Comparison of ENCODE assay signal across 18 cellular contexts in genomic region chr14:104218361-104219180, GRCh38.
"Had no signal": no experiment of that assay in that cellular context is flagged by ENCODE, and none has a peak within 500 bp of the region (broad histone marks: within the 10 kb centered on the region; RNA-seq: fewer than 3 reads in every experiment).

No MANE protein-coding gene starts in this region.

- H3K27ac ChIP-seq: body of pancreas, colonic mucosa, foreskin keratinocyte, left lung had no signal

- H3K4me1 ChIP-seq: colonic mucosa, foreskin keratinocyte, left lung had no signal

- H3K27me3 ChIP-seq: body of pancreas, colonic mucosa, foreskin keratinocyte had no signal

- H3K4me3 ChIP-seq: body of pancreas, colonic mucosa, left lung had no signal

- H3K36me3 ChIP-seq: colonic mucosa, left lung had no signal

- H3K9me3 Mint-ChIP-seq: activated CD8-positive, alpha-beta T cell treated with anti-CD3 and anti-CD28 coated beads for 36 hours; activated T-helper 17 cell treated with anti-CD3 and anti-CD28 coated beads, Interleukin-2, amount 50 U/mL, for 72 hours; neural crest cell; stimulated activated naive B cell treated with anti-CD40 and anti-IgM and Interleukin-4, amounts not matched to agents 10 μg/mL and 1 μg/mL and 100 μg/mL, for 72 hours had no signal

- H3K4me3 Mint-ChIP-seq: activated CD4-positive, alpha-beta T cell treated with anti-CD3 and anti-CD28 coated beads, Interleukin-2, amount 10 ng/mL, durations not matched to agents 24 days and 14 days; activated CD8-positive, alpha-beta T cell treated with anti-CD3 and anti-CD28 coated beads for 36 hours; activated T-helper 17 cell treated with anti-CD3 and anti-CD28 coated beads, Interleukin-2, amount 50 U/mL, for 72 hours; memory B cell; naive B cell; neural crest cell; stimulated activated naive B cell treated with anti-CD40 and anti-IgM and Interleukin-4, amounts not matched to agents 10 μg/mL and 1 μg/mL and 100 μg/mL, for 72 hours had no signal

- H3K27me3 Mint-ChIP-seq: activated CD4-positive, alpha-beta T cell treated with anti-CD3 and anti-CD28 coated beads, Interleukin-2, amount 10 ng/mL, durations not matched to agents 24 days and 14 days; activated T-helper 17 cell treated with anti-CD3 and anti-CD28 coated beads, Interleukin-2, amount 50 U/mL, for 72 hours had no signal

- DNase-seq: activated CD4-positive, alpha-beta T cell treated with anti-CD3 and anti-CD28 coated beads, Interleukin-2, amount 10 ng/mL, durations not matched to agents 24 days and 14 days; activated CD8-positive, alpha-beta T cell treated with anti-CD3 and anti-CD28 coated beads for 36 hours; activated naive CD4-positive, alpha-beta T cell; activated T-cell treated with anti-CD3 and anti-CD28 coated beads, Interleukin-2, amount 50 U/mL, for 1 hour; body of pancreas; central memory CD4-positive, alpha-beta T cell; colonic mucosa; foreskin keratinocyte; hippocampal formation; islet precursor cell; naive B cell; stimulated activated naive B cell treated with anti-CD40 and anti-IgM and Interleukin-4, amounts not matched to agents 10 μg/mL and 1 μg/mL and 100 μg/mL, for 72 hours; T1000 had no signal

- H3K4me1 Mint-ChIP-seq: activated CD4-positive, alpha-beta T cell treated with anti-CD3 and anti-CD28 coated beads, Interleukin-2, amount 10 ng/mL, durations not matched to agents 24 days and 14 days; activated T-helper 17 cell treated with anti-CD3 and anti-CD28 coated beads, Interleukin-2, amount 50 U/mL, for 72 hours; memory B cell; naive B cell had no signal

- H3K27ac Mint-ChIP-seq: activated CD4-positive, alpha-beta T cell treated with anti-CD3 and anti-CD28 coated beads, Interleukin-2, amount 10 ng/mL, durations not matched to agents 24 days and 14 days; activated CD8-positive, alpha-beta T cell treated with anti-CD3 and anti-CD28 coated beads for 36 hours; activated T-helper 17 cell treated with anti-CD3 and anti-CD28 coated beads, Interleukin-2, amount 50 U/mL, for 72 hours; memory B cell; naive B cell; stimulated activated naive B cell treated with anti-CD40 and anti-IgM and Interleukin-4, amounts not matched to agents 10 μg/mL and 1 μg/mL and 100 μg/mL, for 72 hours had no signal

- ATAC-seq: activated CD8-positive, alpha-beta T cell treated with anti-CD3 and anti-CD28 coated beads for 36 hours; activated T-helper 17 cell treated with anti-CD3 and anti-CD28 coated beads, Interleukin-2, amount 50 U/mL, for 72 hours; body of pancreas; foreskin keratinocyte; left lung; sciatic nerve; stimulated activated naive B cell treated with anti-CD40 and anti-IgM and Interleukin-4, amounts not matched to agents 10 μg/mL and 1 μg/mL and 100 μg/mL, for 72 hours had no signal

- H3K36me3 Mint-ChIP-seq: memory B cell; naive B cell; stimulated activated naive B cell treated with anti-CD40 and anti-IgM and Interleukin-4, amounts not matched to agents 10 μg/mL and 1 μg/mL and 100 μg/mL, for 72 hours had no signal

- H3K9me3 ChIP-seq: body of pancreas, colonic mucosa, left lung had no signal
